ENCODE assay signal across 30 cellular contexts in the genomic region with DNA sequence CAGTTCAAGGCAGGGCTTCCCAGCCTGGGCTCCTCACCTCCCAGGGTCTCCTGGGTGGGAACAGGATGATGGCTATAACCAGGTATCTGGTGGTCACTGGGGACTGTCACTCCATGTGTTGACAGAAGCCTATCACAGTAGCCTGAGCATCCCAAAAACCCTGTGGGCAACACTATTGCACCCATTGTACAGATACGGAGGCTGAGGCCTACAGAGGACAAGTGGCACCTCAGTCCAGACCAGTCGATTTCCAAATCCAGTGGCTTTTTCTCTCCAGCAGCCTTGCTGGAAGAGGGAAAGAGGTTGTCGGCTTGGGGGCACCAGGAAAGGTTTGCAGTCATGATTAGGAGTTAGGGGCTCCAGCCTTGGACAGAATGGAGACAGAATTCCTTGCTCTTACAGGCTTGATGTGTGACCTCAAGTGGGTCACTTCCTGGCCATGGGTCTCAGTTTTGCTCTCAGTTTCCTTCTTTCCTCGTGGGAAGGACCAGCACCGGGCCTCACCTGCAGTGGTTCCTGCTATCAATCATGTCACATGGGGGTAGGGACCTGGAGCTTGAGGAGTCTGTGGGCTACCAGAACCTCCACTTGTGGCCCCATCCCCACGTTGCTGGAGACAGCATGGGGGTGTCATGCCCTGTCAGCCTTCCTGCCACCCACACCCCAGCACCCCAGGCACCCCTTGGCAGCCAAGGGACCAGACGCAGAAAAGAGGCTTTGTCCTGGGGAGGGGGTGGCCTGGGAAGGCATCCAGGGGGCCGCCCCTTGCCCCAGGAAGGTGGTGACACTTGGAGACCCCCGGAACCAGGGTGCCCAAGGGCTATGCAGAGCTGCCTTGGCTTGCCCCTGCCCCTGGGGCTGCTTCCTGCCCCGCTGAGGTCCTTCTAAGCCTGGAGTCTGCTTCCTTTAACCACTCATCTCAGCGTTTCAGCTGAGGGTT. TPM values are rescaled to one million over a fixed set of nuclear protein-coding genes. Genes with fewer than 3 reads are reported as not detected.
DNase-seq lines count a peak whose midpoint lies in the region; ATAC-seq, FAIRE-seq and TF ChIP-seq lines count a peak whose summit lies in the region.
"Had no signal": no experiment of that assay in that cellular context is flagged by ENCODE, and none has a peak within 500 bp of the region (broad histone marks: within the 10 kb centered on the region; RNA-seq: fewer than 3 reads in every experiment).

No MANE protein-coding gene starts in this region.

- in situ Hi-C loops in K562 (cut with MboI), result no loop called here

- FAIRE-seq in K562 (lab: Jason Lieb, UNC), result no peak
- FAIRE-seq: TTC549 had no signal

- H3K4me1 Mint-ChIP-seq in CD4-positive, alpha-beta T cell (ENCODE audit: low read depth), result peaks cover 3% of the 10 kb centered on the region

- 64% methylated on average over 8 of the region's 11 CpGs for WGBS in K562 (ENCODE audit: insufficient coverage, low coverage, missing lambda C conversion rate)

- H3K79me2 ChIP-seq in DND-41 (ENCODE audit: insufficient read depth, low read length), result peaks cover 74% of the 10 kb centered on the region
- H3K79me2 ChIP-seq in K562 (ENCODE audit: control insufficient read depth, insufficient read depth, low read length), result peaks cover 16% of the 10 kb centered on the region; the same call in 2 of the 3 replicates
- H3K79me2 ChIP-seq in osteoblast (ENCODE audit: insufficient read depth, low read length), result no peaks in the 10 kb centered on the region

- H3K27ac ChIP-seq in DND-41 (ENCODE audit: low read length) (peak overlapping the region; percentile 83), K562 (ENCODE audit: extremely low read depth, low read depth, low read length) (no peak overlapping the region), osteoblast (ENCODE audit: low read depth, low read length) (no peak overlapping the region)
- no peak overlapping the region for H3K27ac ChIP-seq in CD4-positive, alpha-beta T cell (ENCODE audit: low read depth, low read length)
- H3K27ac ChIP-seq: C4-2B, colonic mucosa, esophagus muscularis mucosa, foreskin keratinocyte, heart right ventricle, prostate gland, sigmoid colon, SJSA1 had no signal

- no peak overlapping the region for H3K4me3 Mint-ChIP-seq in CD4-positive, alpha-beta T cell
- H3K4me3 Mint-ChIP-seq: activated naive CD4-positive, alpha-beta T cell treated with anti-CD3 and anti-CD28 coated beads for 36 hours; activated T-helper 1 cell treated with anti-CD3 and anti-CD28 coated beads, Interleukin-12 subunit alpha, Interleukin-12 subunit beta, Interleukin-2, Interleukin-4 antibody, amounts not matched to agents 30 ng/mL and 10 ng/mL and 1 ng/mL, durations not matched to agents 14 hours and 24 hours and 36 hours; stimulated activated memory B cell treated with anti-CD40 and anti-IgM and Interleukin-4, amounts not matched to agents 10 μg/mL and 1 μg/mL and 100 μg/mL, for 72 hours had no signal

- TF ChIP-seq POLR2A in GM19193 (IDR thresholded peaks at IDR 0.05; ENCODE audit: extremely low read depth, insufficient read depth, insufficient read length) (peak; percentile 37), K562 (conservative IDR thresholded peaks at IDR 0.05) (no peak)

- H2AFZ ChIP-seq in DND-41 (ENCODE audit: low read depth, low read length), result no peak overlapping the region
- no peak overlapping the region for H2AFZ ChIP-seq in K562 (ENCODE audit: low read depth, low read length)
- no peak overlapping the region for H2AFZ ChIP-seq in osteoblast (ENCODE audit: low read length)

- DNase-seq in DND-41, result no peak
- DNase-seq in K562 (ENCODE audit: extremely low read depth in 1 of 4, low spot score in 3 of 4), result no peak
- DNase-seq in osteoblast (ENCODE audit: insufficient read length, low spot score, missing footprints), result peak; percentile 84
- no peak for DNase-seq in CD4-positive, alpha-beta T cell
- DNase-seq in RKO (ENCODE audit: low spot score), result no peak
- no peak for DNase-seq in DMS53 treated with DMSO at 0.1 percent for 48 hours (lab: John Stamatoyannopoulos, UW; ENCODE audit: unreplicated experiment)
- DNase-seq: activated CD4-positive, alpha-beta T cell treated with anti-CD3 and anti-CD28 coated beads, Interleukin-2, amount 50 U/mL, for 48 hours; activated naive CD4-positive, alpha-beta T cell treated with anti-CD3 and anti-CD28 coated beads for 36 hours; amniotic stem cell; colonic mucosa; foreskin keratinocyte; heart right ventricle; NCI-H1417 treated with DMSO at 0.1 percent for 48 hours; NCI-H2081 treated with DMSO at 0.1 percent for 48 hours; NCI-H748 treated with DMSO at 0.1 percent for 48 hours; sigmoid colon; stimulated activated CD4-positive, alpha-beta T cell treated with anti-CD3 and anti-CD28 coated beads, Interleukin-4, amount 100 ng/mL, for 4 hours had no signal

- CTCF ChIA-PET in K562 (lab: Yijun Ruan, JAX; ENCODE audit: low intra/inter-chr PET ratio), result no interaction called here
- CTCF ChIA-PET in CD4-positive, alpha-beta T cell (lab: Charles Lee), result no interaction called here

- H3K27me3 ChIP-seq in DND-41 (ENCODE audit: insufficient read depth, low read length, poor library complexity), result no peaks in the 10 kb centered on the region
- H3K27me3 ChIP-seq in K562 (ENCODE audit: control insufficient read depth in 2 of 2, insufficient read depth in 2 of 2, low read length in 2 of 2), result no peaks in the 10 kb centered on the region
- peaks cover 34% of the 10 kb centered on the region for H3K27me3 ChIP-seq in osteoblast (ENCODE audit: insufficient read depth, low read length)
- H3K27me3 ChIP-seq in CD4-positive, alpha-beta T cell (ENCODE audit: control insufficient read depth, insufficient read depth, low read length), result peaks cover 43% of the 10 kb centered on the region
- H3K27me3 ChIP-seq: SJSA1 had no signal

- H3K9me3 Mint-ChIP-seq in CD4-positive, alpha-beta T cell, result no peaks in the 10 kb centered on the region
- H3K9me3 Mint-ChIP-seq: activated naive CD4-positive, alpha-beta T cell treated with anti-CD3 and anti-CD28 coated beads for 36 hours; activated T-helper 1 cell treated with anti-CD3 and anti-CD28 coated beads, Interleukin-12 subunit alpha, Interleukin-12 subunit beta, Interleukin-2, Interleukin-4 antibody, amounts not matched to agents 30 ng/mL and 10 ng/mL and 1 ng/mL, durations not matched to agents 14 hours and 24 hours and 36 hours; stimulated activated memory B cell treated with anti-CD40 and anti-IgM and Interleukin-4, amounts not matched to agents 10 μg/mL and 1 μg/mL and 100 μg/mL, for 72 hours had no signal

- ATAC-seq in DND-41 (ENCODE audit: insufficient read depth, low read depth) (no peak), K562 (no peak)
- no peak for ATAC-seq in CD4-positive, alpha-beta T cell (ENCODE audit: poor library complexity)
- ATAC-seq: foreskin keratinocyte, heart right ventricle had no signal

- H3K9ac ChIP-seq in DND-41 (ENCODE audit: low read depth, low read length) (peak overlapping the region; percentile 87), K562 (ENCODE audit: insufficient read depth in 1 of 2, low read depth in 2 of 2, low read length in 2 of 2) (peak overlapping the region in 1 of 2 experiments; percentile 14; a peak in 2 of 4 replicates)

- TF ChIP-seq CTCF in DND-41 (IDR thresholded peaks at IDR 0.05; ENCODE audit: borderline replicate concordance, extremely low read depth, low read length, poor library complexity, severe bottlenecking) (no peak), K562 (IDR thresholded peaks at IDR 0.05 in 2 of 3, conservative IDR thresholded peaks at IDR 0.05 in 1 of 3; ENCODE audit: insufficient read depth in 2 of 3, low read depth in 1 of 3, low read length in 3 of 3) (no peak), osteoblast (IDR thresholded peaks at IDR 0.05; ENCODE audit: extremely low read depth, low read depth, low read length) (no peak)
- no peak for TF ChIP-seq CTCF in CD4-positive, alpha-beta T cell (IDR thresholded peaks at IDR 0.05)

- H3K4me2 ChIP-seq in DND-41 (ENCODE audit: insufficient read depth, low read length) (peak overlapping the region; percentile 89), K562 (ENCODE audit: insufficient read depth, low read length) (no peak overlapping the region), osteoblast (ENCODE audit: insufficient read depth, low read length) (no peak overlapping the region)

- no peak overlapping the region for H3K27ac Mint-ChIP-seq in CD4-positive, alpha-beta T cell
- H3K27ac Mint-ChIP-seq: activated naive CD4-positive, alpha-beta T cell treated with anti-CD3 and anti-CD28 coated beads for 36 hours; activated T-helper 1 cell treated with anti-CD3 and anti-CD28 coated beads, Interleukin-12 subunit alpha, Interleukin-12 subunit beta, Interleukin-2, Interleukin-4 antibody, amounts not matched to agents 30 ng/mL and 10 ng/mL and 1 ng/mL, durations not matched to agents 14 hours and 24 hours and 36 hours; IgD-negative memory B cell; stimulated activated memory B cell treated with anti-CD40 and anti-IgM and Interleukin-4, amounts not matched to agents 10 μg/mL and 1 μg/mL and 100 μg/mL, for 72 hours had no signal

- no TSS peak for BruUV-seq in K562 (replicated peaks; lab: Mats Ljungman, UMichigan)

- H3K27me3 Mint-ChIP-seq in CD4-positive, alpha-beta T cell, result peaks cover 20% of the 10 kb centered on the region

- H4K20me1 ChIP-seq in DND-41 (ENCODE audit: insufficient read depth, low read length), result peaks cover 30% of the 10 kb centered on the region; the same call in 1 of the 2 replicates
- no peaks in the 10 kb centered on the region for H4K20me1 ChIP-seq in K562 (replicated peaks; ENCODE audit: control insufficient read depth, insufficient read depth, low read length)
- no peaks in the 10 kb centered on the region for H4K20me1 ChIP-seq in osteoblast (ENCODE audit: insufficient read depth, low read length)

- H3K4me1 ChIP-seq in DND-41 (ENCODE audit: insufficient read depth, low read length) (peaks cover 72% of the 10 kb centered on the region), K562 (replicated peaks in 1 of 2; ENCODE audit: control insufficient read depth in 2 of 2, insufficient read depth in 2 of 2, low read length in 2 of 2) (peaks cover 25 to 39% of the 10 kb centered on the region in 2 experiments), osteoblast (ENCODE audit: insufficient read depth, low read length) (peaks cover under 1% of the 10 kb centered on the region)
- H3K4me1 ChIP-seq: colonic mucosa, foreskin keratinocyte, prostate gland had no signal

- no peak for TF ChIP-seq EP300 in K562 (IDR thresholded peaks at IDR 0.05; ENCODE audit: low read length)

- no peak for TF ChIP-seq RAD21 in K562 (CRISPR knock-in tag; conservative IDR thresholded peaks at IDR 0.05 in 1 of 2, IDR thresholded peaks at IDR 0.05 in 1 of 2)

- H3K36me3 Mint-ChIP-seq in CD4-positive, alpha-beta T cell (ENCODE audit: low read depth), result no peaks in the 10 kb centered on the region
- H3K36me3 Mint-ChIP-seq: IgD-negative memory B cell; stimulated activated memory B cell treated with anti-CD40 and anti-IgM and Interleukin-4, amounts not matched to agents 10 μg/mL and 1 μg/mL and 100 μg/mL, for 72 hours had no signal

- POLR2A ChIA-PET in K562 (lab: Yijun Ruan, JAX), result interaction anchor here (1.2 kb wide), 1 partner anchor 65 kb away, joined by 3 read pairs; no protein-coding TSS in a partner anchor
- POLR2A ChIA-PET in CD4-positive, alpha-beta T cell (lab: Charles Lee), result no interaction called here

- peak overlapping the region in 1 of 2 experiments; percentile 83; a peak in 2 of 4 replicates for H3K4me3 ChIP-seq in DND-41 (ENCODE audit: low read depth in 1 of 2, low read length in 2 of 2)
- H3K4me3 ChIP-seq in K562, result no peak overlapping the region
- H3K4me3 ChIP-seq in osteoblast (ENCODE audit: insufficient read depth, low read length), result no peak overlapping the region
- H3K4me3 ChIP-seq: esophagus muscularis mucosa, heart right ventricle, prostate gland, sigmoid colon, SJSA1 had no signal

- intact Hi-C loops in K562 (cut with micrococcal nuclease), result no loop called here
- intact Hi-C loops in CD4-positive, alpha-beta T cell (cut with DNase I, micrococcal nuclease), result no loop called here

- H3K9me1 ChIP-seq in K562 (ENCODE audit: control insufficient read depth, insufficient read depth, low read length), result no peaks in the 10 kb centered on the region

- H3K9me3 ChIP-seq in DND-41 (ENCODE audit: insufficient read depth, low read length, severe bottlenecking) (no peaks in the 10 kb centered on the region), K562 (replicated peaks; ENCODE audit: control insufficient read depth, insufficient read depth, low read depth, low read length) (no peaks in the 10 kb centered on the region), osteoblast (ENCODE audit: low read depth, low read length) (no peaks in the 10 kb centered on the region)
- H3K9me3 ChIP-seq in CD4-positive, alpha-beta T cell (ENCODE audit: control insufficient read depth, low read length), result no peaks in the 10 kb centered on the region
- H3K9me3 ChIP-seq: colonic mucosa, esophagus muscularis mucosa, heart right ventricle, prostate gland, sigmoid colon, SJSA1, upper lobe of left lung had no signal

- peaks cover 41% of the 10 kb centered on the region for H3K36me3 ChIP-seq in DND-41 (ENCODE audit: insufficient read depth, low read length)
- no peaks in the 10 kb centered on the region for H3K36me3 ChIP-seq in K562 (ENCODE audit: control insufficient read depth, insufficient read depth, low read length)
- H3K36me3 ChIP-seq in osteoblast (ENCODE audit: insufficient read depth, low read length), result no peaks in the 10 kb centered on the region
- H3K36me3 ChIP-seq: colonic mucosa, esophagus muscularis mucosa, heart right ventricle, prostate gland, sigmoid colon, upper lobe of left lung had no signal

RNA-seq across cellular contexts. Expression of gene EMID1, which starts 2.1 kb away (rescaled TPM):
- total RNA-seq in K562 (2011; cell fraction: chromatin; rRNA removed; ENCODE audit: low replicate concordance), result 9.5 and 19.2 TPM in 2 replicates
- 12.4 and 12.8 TPM in 2 replicates for total RNA-seq in K562 (2011; cell fraction: nucleolus; rRNA removed)
- 11.4 and 13.8 TPM in 2 replicates for total RNA-seq in K562 (2011; cell fraction: nucleoplasm; rRNA removed)
- 5.5 and 6.9 TPM in 2 replicates for total RNA-seq in K562 (2014; rRNA removed)
- 0.80 and 0.91 TPM in 2 replicates for total RNA-seq in K562 (2014; rRNA removed; fragmentation: Illumina TruSeq; extraction: Trizol)
- total RNA-seq in K562 (2015; rRNA removed; fragmentation: Illumina TruSeq; extraction: Trizol), result 3.0 TPM in 2 replicates
- total RNA-seq in K562 (2021), result 5.7 and 7.2 TPM in 2 replicates
- 2.7 and 3.0 TPM in 2 replicates for polyA plus RNA-seq in K562 (2011; rRNA removed)
- polyA plus RNA-seq in K562 (2011; cell fraction: cytosol; rRNA removed), result 2.8 and 9.9 TPM in 2 replicates
- polyA plus RNA-seq in K562 (2011; cell fraction: nucleus; rRNA removed), result 4.6 and 10.5 TPM in 2 replicates
- polyA plus RNA-seq in K562 (2012), result 5.3 and 46.5 TPM in 2 replicates
- 1.6 and 2.6 TPM in 2 replicates for polyA plus RNA-seq in K562 (2014; fragmentation: Illumina TruSeq; extraction: Trizol)
- polyA plus RNA-seq in K562 (2014; fragmentation: Nextera tagmentation; extraction: Ambion mirVana), result under 1 TPM; 0.15 to 0.17 TPM
- polyA plus RNA-seq in K562 (2014; rRNA removed), result 4.9 and 6.9 TPM in 2 replicates
- polyA minus RNA-seq in K562 (2011; rRNA and poly(A)+ RNA removed), result 1.1 and 2.6 TPM in 2 replicates
- polyA minus RNA-seq in K562 (2011; cell fraction: cytosol; rRNA and poly(A)+ RNA removed), result 1.0 and 2.4 TPM in 2 replicates
- 4.3 and 5.3 TPM in 2 replicates for polyA minus RNA-seq in K562 (2011; cell fraction: nucleus; rRNA and poly(A)+ RNA removed)
- under 0.01 and 0.29 TPM in 2 replicates for total RNA-seq in osteoblast
- not detected for total RNA-seq in CD4-positive, alpha-beta T cell
- total RNA-seq: activated naive CD4-positive, alpha-beta T cell treated with anti-CD3 and anti-CD28 coated beads for 36 hours; activated T-helper 1 cell treated with anti-CD3 and anti-CD28 coated beads, Interleukin-12 subunit alpha, Interleukin-12 subunit beta, Interleukin-2, Interleukin-4 antibody, amounts not matched to agents 30 ng/mL and 10 ng/mL and 1 ng/mL, durations not matched to agents 14 hours and 24 hours and 36 hours; foreskin keratinocyte; MCF 10A; RPMI7951; T-helper 1 cell treated with Interleukin-12 subunit alpha and Interleukin-12 subunit beta and Interleukin-4 antibody, amounts not matched to agents 30 ng/mL and 1 ng/mL, for 36 hours had no signal
- polyA plus RNA-seq: foreskin keratinocyte, IgD-negative memory B cell had no signal

RNA-seq across cellular contexts. Expression of gene RHBDD3, which starts 59.9 kb away (rescaled TPM):
- total RNA-seq in K562 (2011; cell fraction: chromatin; rRNA removed; ENCODE audit: low replicate concordance), result 10.9 and 42.9 TPM in 2 replicates
- 47.1 and 51.4 TPM in 2 replicates for total RNA-seq in K562 (2011; cell fraction: nucleolus; rRNA removed)
- total RNA-seq in K562 (2011; cell fraction: nucleoplasm; rRNA removed), result 27.9 and 28.5 TPM in 2 replicates
- total RNA-seq in K562 (2014; rRNA removed) (30.9 and 37.1 TPM in 2 replicates), K562 (2014; rRNA removed; fragmentation: Illumina TruSeq; extraction: Trizol) (7.3 and 8.5 TPM in 2 replicates), K562 (2015; rRNA removed; fragmentation: Illumina TruSeq; extraction: Trizol) (18.0 and 20.8 TPM in 2 replicates), K562 (2021) (29.9 and 30.3 TPM in 2 replicates), osteoblast (25.0 and 32.7 TPM in 2 replicates)
- polyA plus RNA-seq in K562 (2011; rRNA removed) (14.0 and 17.4 TPM in 2 replicates), K562 (2014; fragmentation: Illumina TruSeq; extraction: Trizol) (10.2 and 20.1 TPM in 2 replicates), K562 (2014; fragmentation: Nextera tagmentation; extraction: Ambion mirVana) (1 to 10 TPM in 1 of 2 experiments, under 1 TPM in 1; 0.32 to 1.2 TPM), K562 (2014; rRNA removed) (35.6 and 39.3 TPM in 2 replicates)
- polyA plus RNA-seq in K562 (2011; cell fraction: cytosol; rRNA removed), result 21.8 and 63.3 TPM in 2 replicates
- 18.2 and 35.0 TPM in 2 replicates for polyA plus RNA-seq in K562 (2011; cell fraction: nucleus; rRNA removed)
- 22.9 and 35.2 TPM in 2 replicates for polyA plus RNA-seq in K562 (2012)
- 2.8 and 5.3 TPM in 2 replicates for polyA minus RNA-seq in K562 (2011; rRNA and poly(A)+ RNA removed)
- 9.1 and 13.8 TPM in 2 replicates for polyA minus RNA-seq in K562 (2011; cell fraction: cytosol; rRNA and poly(A)+ RNA removed)
- 10.9 and 11.4 TPM in 2 replicates for polyA minus RNA-seq in K562 (2011; cell fraction: nucleus; rRNA and poly(A)+ RNA removed)
- 10 to 100 TPM in 1 of 2 experiments, 1 to 10 TPM in 1; 9.0 to 11.7 TPM for total RNA-seq in CD4-positive, alpha-beta T cell
